11 cellular contexts compared by ENCODE assay signal in the genomic region with DNA sequence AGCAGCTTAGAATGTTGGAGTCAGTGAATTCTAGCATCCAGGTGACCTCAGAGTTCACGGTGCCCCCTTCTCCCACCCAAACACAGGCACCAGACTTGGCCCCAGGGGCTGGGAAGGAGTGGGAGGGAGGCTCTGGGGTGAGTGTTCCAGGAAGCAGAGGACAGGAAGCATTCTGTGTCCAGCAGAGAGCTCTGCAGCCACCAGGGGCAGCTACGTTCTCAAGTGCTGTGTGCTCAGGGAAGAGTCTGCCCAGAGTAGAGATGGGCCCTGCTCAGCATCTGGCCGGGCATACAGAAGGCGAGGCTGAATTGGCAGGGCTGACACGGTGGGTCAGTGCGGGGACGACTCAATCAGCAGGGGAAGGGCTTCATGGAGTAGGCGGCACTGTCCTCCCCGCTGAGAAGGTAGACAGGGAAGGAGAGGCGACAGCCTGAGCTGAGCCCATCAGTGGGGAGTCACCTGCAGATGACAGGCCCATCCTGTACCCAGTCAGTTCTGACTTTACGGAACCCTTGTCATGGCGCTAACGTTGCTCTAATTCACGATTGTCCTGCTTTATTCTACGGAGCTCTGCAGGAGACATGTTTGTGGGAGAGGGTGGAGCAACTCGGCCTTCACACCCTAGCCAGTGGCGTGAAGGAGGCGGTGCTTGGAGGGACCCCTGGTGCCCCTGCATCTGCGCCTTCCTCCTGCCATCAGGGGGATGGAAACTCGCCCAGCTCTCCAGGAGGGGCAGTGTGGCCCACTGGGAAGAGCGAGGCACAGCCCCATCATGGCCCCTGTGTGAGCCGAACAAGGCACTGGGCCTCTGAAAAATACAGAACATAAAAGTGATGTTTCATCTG.
DNase-seq lines count a peak whose midpoint lies in the region; ATAC-seq and TF ChIP-seq lines count a peak whose summit lies in the region.
"Had no signal": no experiment of that assay in that cellular context is flagged by ENCODE, and none has a peak within 500 bp of the region (broad histone marks: within the 10 kb centered on the region; RNA-seq: fewer than 3 reads in every experiment).

No MANE protein-coding gene starts in this region.

- H3K27ac ChIP-seq in mammary epithelial cell (ENCODE audit: insufficient read depth, low read depth, low read length) (no peak overlapping the region), liver (ENCODE audit: low read depth in 1 of 2, low read length in 2 of 2) (no peak overlapping the region)

- intact Hi-C loops in Caco-2 (cut with micrococcal nuclease; ENCODE audit: unreplicated experiment) (loop anchor here (1.0 kb wide), 1 partner anchor 105 kb away; no protein-coding TSS in a partner anchor), mammary epithelial cell (cut with micrococcal nuclease) (loop anchor here (10.0 kb wide), 1 partner anchor 64 kb away; no protein-coding TSS in a partner anchor)
- intact Hi-C loops in activated T-helper 2 cell treated with anti-CD3 and anti-CD28 coated beads, Interferon-gamma antibody, Interleukin-2, Interleukin-4, amounts not matched to agents 10 μg/mL and 5 μg/mL and 100 μg/mL, durations not matched to agents 14 hours and 24 hours and 36 hours (cut with micrococcal nuclease): no loop called here

- peaks cover 6% of the 10 kb centered on the region for H3K4me1 Mint-ChIP-seq in Caco-2 (ENCODE audit: low read depth, unreplicated experiment)
- H3K4me1 Mint-ChIP-seq in activated T-helper 2 cell treated with anti-CD3 and anti-CD28 coated beads, Interferon-gamma antibody, Interleukin-2, Interleukin-4, amounts not matched to agents 10 μg/mL and 5 μg/mL and 100 μg/mL, durations not matched to agents 14 hours and 24 hours and 36 hours (ENCODE audit: low read depth): no peaks in the 10 kb centered on the region
- H3K4me1 Mint-ChIP-seq in activated CD8-positive, alpha-beta T cell treated with anti-CD3 and anti-CD28 coated beads, Interleukin-2, amount 10 ng/mL, durations not matched to agents 7 days and 5 days (ENCODE audit: low read depth): no peaks in the 10 kb centered on the region
- H3K4me1 Mint-ChIP-seq: naive thymus-derived CD8-positive, alpha-beta T cell had no signal

- no peak overlapping the region for H3K4me3 Mint-ChIP-seq in Caco-2 (ENCODE audit: unreplicated experiment)
- no peak overlapping the region for H3K4me3 Mint-ChIP-seq in activated T-helper 2 cell treated with anti-CD3 and anti-CD28 coated beads, Interferon-gamma antibody, Interleukin-2, Interleukin-4, amounts not matched to agents 10 μg/mL and 5 μg/mL and 100 μg/mL, durations not matched to agents 14 hours and 24 hours and 36 hours (ENCODE audit: low read depth)
- H3K4me3 Mint-ChIP-seq in activated CD8-positive, alpha-beta T cell treated with anti-CD3 and anti-CD28 coated beads, Interleukin-2, amount 10 ng/mL, durations not matched to agents 7 days and 5 days: no peak overlapping the region
- H3K4me3 Mint-ChIP-seq: activated naive CD8-positive, alpha-beta T cell; naive thymus-derived CD8-positive, alpha-beta T cell had no signal

- H3K79me2 ChIP-seq in mammary epithelial cell (ENCODE audit: insufficient read depth, low read length): no peaks in the 10 kb centered on the region

- BruUV-seq in Caco-2 (replicated peaks; lab: Mats Ljungman, UMichigan) (no TSS peak), mammary epithelial cell (replicated peaks; lab: Mats Ljungman, UMichigan) (no TSS peak)

- CTCF ChIA-PET in Caco-2 (lab: Charles Lee): interaction anchor here (1.0 to 1.6 kb wide), 4 partner anchors 9 to 105 kb away, joined by 3 to 9 read pairs (median 4); no protein-coding TSS in a partner anchor
- CTCF ChIA-PET in mammary epithelial cell (lab: Charles Lee; ENCODE audit: low non-redundant PET): no interaction called here
- CTCF ChIA-PET in activated CD8-positive, alpha-beta T cell treated with anti-CD3 and anti-CD28 coated beads, Interleukin-2, amount 10 ng/mL, durations not matched to agents 7 days and 5 days (lab: Charles Lee): no interaction called here

- no peaks in the 10 kb centered on the region for H3K9me3 Mint-ChIP-seq in Caco-2 (ENCODE audit: unreplicated experiment)
- H3K9me3 Mint-ChIP-seq in activated T-helper 2 cell treated with anti-CD3 and anti-CD28 coated beads, Interferon-gamma antibody, Interleukin-2, Interleukin-4, amounts not matched to agents 10 μg/mL and 5 μg/mL and 100 μg/mL, durations not matched to agents 14 hours and 24 hours and 36 hours: no peaks in the 10 kb centered on the region
- H3K9me3 Mint-ChIP-seq in activated CD8-positive, alpha-beta T cell treated with anti-CD3 and anti-CD28 coated beads, Interleukin-2, amount 10 ng/mL, durations not matched to agents 7 days and 5 days (ENCODE audit: insufficient read depth): no peaks in the 10 kb centered on the region
- H3K9me3 Mint-ChIP-seq: naive thymus-derived CD8-positive, alpha-beta T cell had no signal

- H3K4me3 ChIP-seq in Caco-2 (ENCODE audit: low read depth, low read length) (no peak overlapping the region), mammary epithelial cell (replicated peaks in 1 of 3; ENCODE audit: insufficient read depth in 1 of 3, low read depth in 2 of 3, low read length in 3 of 3) (no peak overlapping the region), liver (ENCODE audit: low read depth in 1 of 3, low read length in 3 of 3) (no peak overlapping the region)

- H3K9me3 ChIP-seq in Caco-2 (no peaks in the 10 kb centered on the region), mammary epithelial cell (replicated peaks; ENCODE audit: insufficient read depth, low read length) (no peaks in the 10 kb centered on the region), liver (ENCODE audit: control insufficient read depth in 4 of 4, low read length in 3 of 4) (no peaks in the 10 kb centered on the region)

- H2AFZ ChIP-seq in mammary epithelial cell (ENCODE audit: low read depth, low read length): no peak overlapping the region

- H3K9ac ChIP-seq in mammary epithelial cell (ENCODE audit: insufficient read depth, low read length): no peak overlapping the region
- no peak overlapping the region for H3K9ac ChIP-seq in liver (ENCODE audit: low read depth in 1 of 2, low read length in 2 of 2)

- H3K36me3 ChIP-seq in Caco-2 (ENCODE audit: control insufficient read depth, insufficient read depth, low read length): no peaks in the 10 kb centered on the region
- H3K36me3 ChIP-seq in mammary epithelial cell (ENCODE audit: insufficient read depth, low read length): no peaks in the 10 kb centered on the region
- no peaks in the 10 kb centered on the region for H3K36me3 ChIP-seq in liver (ENCODE audit: control insufficient read depth in 4 of 4, insufficient read depth in 3 of 4, low read depth in 1 of 4, low read length in 3 of 4)

- no peak overlapping the region for H3K27ac Mint-ChIP-seq in Caco-2 (ENCODE audit: unreplicated experiment)
- H3K27ac Mint-ChIP-seq in activated T-helper 2 cell treated with anti-CD3 and anti-CD28 coated beads, Interferon-gamma antibody, Interleukin-2, Interleukin-4, amounts not matched to agents 10 μg/mL and 5 μg/mL and 100 μg/mL, durations not matched to agents 14 hours and 24 hours and 36 hours: no peak overlapping the region
- H3K27ac Mint-ChIP-seq in activated CD8-positive, alpha-beta T cell treated with anti-CD3 and anti-CD28 coated beads, Interleukin-2, amount 10 ng/mL, durations not matched to agents 7 days and 5 days: no peak overlapping the region
- H3K27ac Mint-ChIP-seq: activated naive CD8-positive, alpha-beta T cell; naive thymus-derived CD8-positive, alpha-beta T cell had no signal

- WGBS in mammary epithelial cell (ENCODE audit: low coverage, missing lambda C conversion rate): 84% methylated on average over 19 of the region's 22 CpGs
- 77% methylated on average over 22 of the region's 22 CpGs for WGBS in liver

- H3K4me1 ChIP-seq in Caco-2 (no peaks in the 10 kb centered on the region), mammary epithelial cell (ENCODE audit: insufficient read depth, low read length) (no peaks in the 10 kb centered on the region), liver (ENCODE audit: control insufficient read depth in 4 of 4, insufficient read depth in 4 of 4, low read length in 3 of 4) (no peaks in the 10 kb centered on the region)

- DNase-seq in Caco-2 (peak in 1 of 2 experiments; percentile 45), mammary epithelial cell (peak; percentile 21)
- DNase-seq in activated T-helper 2 cell treated with anti-CD3 and anti-CD28 coated beads, Interferon-gamma antibody, Interleukin-2, Interleukin-4, amounts not matched to agents 10 μg/mL and 5 μg/mL and 100 μg/mL, durations not matched to agents 14 hours and 24 hours and 36 hours (ENCODE audit: low spot score): no peak
- DNase-seq in stimulated activated CD4-positive, alpha-beta T cell treated with anti-CD3 and anti-CD28 coated beads, Interleukin-4, amount 100 ng/mL, for 1 hour: no peak
- no peak for DNase-seq in activated CD8-positive, alpha-beta T cell treated with anti-CD3 and anti-CD28 coated beads, Interleukin-2, amount 10 ng/mL, durations not matched to agents 7 days and 5 days
- DNase-seq: naive thymus-derived CD8-positive, alpha-beta T cell; NCI-H2081 treated with DMSO at 0.1 percent for 48 hours had no signal

- H3K27me3 ChIP-seq in Caco-2 (replicated peaks; ENCODE audit: control insufficient read depth, insufficient read depth, low read length): no peaks in the 10 kb centered on the region
- no peaks in the 10 kb centered on the region for H3K27me3 ChIP-seq in mammary epithelial cell (ENCODE audit: insufficient read depth, low read length)
- no peaks in the 10 kb centered on the region for H3K27me3 ChIP-seq in liver (ENCODE audit: control insufficient read depth in 4 of 4, insufficient read depth in 4 of 4, low read length in 3 of 4)

- H3K36me3 Mint-ChIP-seq in Caco-2 (ENCODE audit: insufficient read depth, unreplicated experiment): peaks cover 14% of the 10 kb centered on the region
- no peaks in the 10 kb centered on the region for H3K36me3 Mint-ChIP-seq in activated T-helper 2 cell treated with anti-CD3 and anti-CD28 coated beads, Interferon-gamma antibody, Interleukin-2, Interleukin-4, amounts not matched to agents 10 μg/mL and 5 μg/mL and 100 μg/mL, durations not matched to agents 14 hours and 24 hours and 36 hours (ENCODE audit: low read depth)
- no peaks in the 10 kb centered on the region for H3K36me3 Mint-ChIP-seq in activated CD8-positive, alpha-beta T cell treated with anti-CD3 and anti-CD28 coated beads, Interleukin-2, amount 10 ng/mL, durations not matched to agents 7 days and 5 days (ENCODE audit: low read depth)
- H3K36me3 Mint-ChIP-seq: activated naive CD8-positive, alpha-beta T cell; naive thymus-derived CD8-positive, alpha-beta T cell had no signal

- POLR2A ChIA-PET in Caco-2 (lab: Charles Lee): no interaction called here
- POLR2A ChIA-PET in activated CD8-positive, alpha-beta T cell treated with anti-CD3 and anti-CD28 coated beads, Interleukin-2, amount 10 ng/mL, durations not matched to agents 7 days and 5 days (lab: Charles Lee): no interaction called here

- no peak overlapping the region for H3K4me2 ChIP-seq in mammary epithelial cell (ENCODE audit: insufficient read depth, low read depth, low read length)

- no peaks in the 10 kb centered on the region for H3K27me3 Mint-ChIP-seq in Caco-2 (ENCODE audit: insufficient read depth, unreplicated experiment)
- no peaks in the 10 kb centered on the region for H3K27me3 Mint-ChIP-seq in activated T-helper 2 cell treated with anti-CD3 and anti-CD28 coated beads, Interferon-gamma antibody, Interleukin-2, Interleukin-4, amounts not matched to agents 10 μg/mL and 5 μg/mL and 100 μg/mL, durations not matched to agents 14 hours and 24 hours and 36 hours (ENCODE audit: low read depth)
- no peaks in the 10 kb centered on the region for H3K27me3 Mint-ChIP-seq in activated CD8-positive, alpha-beta T cell treated with anti-CD3 and anti-CD28 coated beads, Interleukin-2, amount 10 ng/mL, durations not matched to agents 7 days and 5 days (ENCODE audit: low read depth)

- dilution Hi-C loops in mammary epithelial cell (cut with HindIII; ENCODE audit: low sequenced_read_pairs): no loop called here

- TF ChIP-seq RAD21 in liver (IDR thresholded peaks at IDR 0.05): peak; percentile 33 to 65

- H4K20me1 ChIP-seq in mammary epithelial cell (ENCODE audit: insufficient read depth, low read length): no peaks in the 10 kb centered on the region

- TF ChIP-seq CTCF in Caco-2 (IDR thresholded peaks at IDR 0.05; ENCODE audit: insufficient read depth in 1 of 2, low read depth in 1 of 2, low read length in 1 of 2, severe bottlenecking in 1 of 2, unreplicated experiment in 1 of 2): peak; percentile 22 to 45
- TF ChIP-seq CTCF in LNCAP (IDR thresholded peaks at IDR 0.05): peak; percentile 24; the same call in 1 of the 2 replicates
- TF ChIP-seq CTCF in mammary epithelial cell (conservative IDR thresholded peaks at IDR 0.05 in 1 of 2, IDR thresholded peaks at IDR 0.05 in 1 of 2; ENCODE audit: extremely low read depth in 1 of 2, insufficient read depth in 1 of 2, low read depth in 1 of 2, low read length in 2 of 2): peak in 1 of 2 donors; percentile 38
- peak; percentile 17 for TF ChIP-seq CTCF in liver (IDR thresholded peaks at IDR 0.05; ENCODE audit: low read depth, low read length, missing input control)

- ATAC-seq in GM21786 (IDR thresholded peaks at IDR 0.05; ENCODE audit: unreplicated experiment): no peak
- no peak for ATAC-seq in activated CD8-positive, alpha-beta T cell treated with anti-CD3 and anti-CD28 coated beads, Interleukin-2, amount 10 ng/mL, durations not matched to agents 7 days and 5 days
- ATAC-seq: naive thymus-derived CD8-positive, alpha-beta T cell had no signal

- in situ Hi-C loops in mammary epithelial cell (cut with MboI; ENCODE audit: low sequenced_read_pairs in 2 of 2): no loop called here
